21 cellular contexts compared by ENCODE assay signal in genomic region chr7:5350174-5350463, GRCh38.
A peak's percentile ranks its signal among the peaks of the same experiment; 100 is the strongest.
DNase-seq lines count a peak whose midpoint lies in the region; ATAC-seq, FAIRE-seq and TF ChIP-seq lines count a peak whose summit lies in the region.
"Had no signal": no experiment of that assay in that cellular context is flagged by ENCODE, and none has a peak within 500 bp of the region (broad histone marks: within the 10 kb centered on the region; RNA-seq: fewer than 3 reads in every experiment).

No MANE protein-coding gene starts in this region.

- FAIRE-seq in urothelium cell line (lab: Jason Lieb, UNC) = peak; percentile 58
- FAIRE-seq: GM19239, HTR-8/SVneo, K562 had no signal

- no peak for TF ChIP-seq CTCF in RWPE1 (conservative IDR thresholded peaks at IDR 0.05; ENCODE audit: low read depth)
- TF ChIP-seq CTCF in esophagus squamous epithelium (IDR thresholded peaks at IDR 0.05) = no peak
- TF ChIP-seq CTCF in Caco-2 (IDR thresholded peaks at IDR 0.05; ENCODE audit: insufficient read depth in 1 of 2, low read depth in 1 of 2, low read length in 1 of 2, severe bottlenecking in 1 of 2, unreplicated experiment in 1 of 2) = no peak

- H3K36me3 Mint-ChIP-seq in activated naive CD4-positive, alpha-beta T cell treated with anti-CD3 and anti-CD28 coated beads, Interleukin-2, amount 50 U/mL, for 72 hours = peaks cover 8 to 13% of the 10 kb centered on the region in 2 donors
- peaks cover 41% of the 10 kb centered on the region for H3K36me3 Mint-ChIP-seq in Caco-2 (ENCODE audit: insufficient read depth, unreplicated experiment)

- POLR2A ChIA-PET in RWPE1 (lab: Yijun Ruan, JAX; ENCODE audit: low non-redundant PET) = interaction anchor here (0.6 kb wide), 1 partner anchor 61 kb away, joined by 13 read pairs; no protein-coding TSS in a partner anchor
- POLR2A ChIA-PET in Caco-2 (lab: Charles Lee) = no interaction called here

- H3K4me1 ChIP-seq in esophagus squamous epithelium (peaks cover 8 to 33% (median 10%) of the 10 kb centered on the region in 3 donors), muscle layer of colon (ENCODE audit: insufficient read depth, low read length) (peaks cover 50% of the 10 kb centered on the region), Caco-2 (0 out of 2 replicates have a peak, but pooled peaks cover 4% of the 10 kb centered on the region)

- intact Hi-C loops in esophagus squamous epithelium (cut with DNase I) (no loop called here), Caco-2 (cut with micrococcal nuclease; ENCODE audit: unreplicated experiment) (no loop called here)

- DNase-seq in RWPE1 (ENCODE audit: low spot score) = no peak
- DNase-seq in esophagus squamous epithelium (lab: John Stamatoyannopoulos, UW) = no peak
- DNase-seq in urothelium cell line (ENCODE audit: low spot score) = no peak
- no peak for DNase-seq in activated naive CD4-positive, alpha-beta T cell treated with anti-CD3 and anti-CD28 coated beads, Interleukin-2, amount 50 U/mL, for 72 hours (ENCODE audit: low spot score in 2 of 2)
- DNase-seq in Caco-2 = no peak
- DNase-seq: ACHN; AML-193; HCEC 1CT; MV-4-11; NCI-H1417; NCI-H1930; NCI-H2171; NCI-H446; NCI-H69; NK-92 treated with Interleukin-12 subunit alpha and Interleukin-12 subunit beta, amount 100 ng/mL, for 24 hours had no signal

- no TSS peak for BruUV-seq in Caco-2 (replicated peaks; lab: Mats Ljungman, UMichigan)

- no peak overlapping the region for H3K27ac Mint-ChIP-seq in activated naive CD4-positive, alpha-beta T cell treated with anti-CD3 and anti-CD28 coated beads, Interleukin-2, amount 50 U/mL, for 72 hours
- H3K27ac Mint-ChIP-seq in Caco-2 (ENCODE audit: unreplicated experiment) = no peak overlapping the region

- peaks cover 13% of the 10 kb centered on the region for H3K4me1 Mint-ChIP-seq in Caco-2 (ENCODE audit: low read depth, unreplicated experiment)

- H3K27ac ChIP-seq in RWPE1 (0 out of 2 replicates have a peak overlapping the region, but pooled peaks have one; percentile 6), esophagus squamous epithelium (peak overlapping the region in 3 of 4 donors; percentile 26 to 49 (median 30)), muscle layer of colon (ENCODE audit: low read depth, low read length) (peak overlapping the region; percentile 63)
- H3K27ac ChIP-seq: HL-60 had no signal

- CTCF ChIA-PET in RWPE1 (lab: Yijun Ruan, JAX) (interaction anchor here (0.6 kb wide), 1 partner anchor 236 kb away, joined by 3 read pairs; no protein-coding TSS in a partner anchor), Caco-2 (lab: Charles Lee) (interaction anchor here (0.5 kb wide), 1 partner anchor 14 kb away, joined by 3 read pairs; no protein-coding TSS in a partner anchor)

- H3K36me3 ChIP-seq in esophagus squamous epithelium = peaks cover 9 to 94% (median 21%) of the 10 kb centered on the region in 3 donors
- peaks cover 24% of the 10 kb centered on the region for H3K36me3 ChIP-seq in muscle layer of colon (ENCODE audit: insufficient read depth, low read length)
- peaks cover 4% of the 10 kb centered on the region for H3K36me3 ChIP-seq in Caco-2 (ENCODE audit: control insufficient read depth, insufficient read depth, low read length)

- no peaks in the 10 kb centered on the region for H3K9me3 Mint-ChIP-seq in activated naive CD4-positive, alpha-beta T cell treated with anti-CD3 and anti-CD28 coated beads, Interleukin-2, amount 50 U/mL, for 72 hours
- no peaks in the 10 kb centered on the region for H3K9me3 Mint-ChIP-seq in Caco-2 (ENCODE audit: unreplicated experiment)

- no peak for TF ChIP-seq POLR2A in esophagus squamous epithelium (IDR thresholded peaks at IDR 0.05)

- H3K4me3 ChIP-seq in esophagus squamous epithelium (no peak overlapping the region), muscle layer of colon (ENCODE audit: low read depth in 1 of 2, low read length in 2 of 2) (no peak overlapping the region), Caco-2 (ENCODE audit: low read depth, low read length) (no peak overlapping the region)
- H3K4me3 ChIP-seq: K562 had no signal

- H3K4me3 Mint-ChIP-seq in Caco-2 (ENCODE audit: unreplicated experiment) = no peak overlapping the region

- H3K9me3 ChIP-seq in esophagus squamous epithelium (no peaks in the 10 kb centered on the region), muscle layer of colon (ENCODE audit: low read length) (no peaks in the 10 kb centered on the region), Caco-2 (no peaks in the 10 kb centered on the region)

- no peaks in the 10 kb centered on the region for H3K27me3 Mint-ChIP-seq in Caco-2 (ENCODE audit: insufficient read depth, unreplicated experiment)

- H3K27me3 ChIP-seq in esophagus squamous epithelium (no peaks in the 10 kb centered on the region), muscle layer of colon (ENCODE audit: control insufficient read depth in 1 of 2, insufficient read depth in 2 of 2, low read length in 2 of 2) (no peaks in the 10 kb centered on the region), Caco-2 (replicated peaks; ENCODE audit: control insufficient read depth, insufficient read depth, low read length) (no peaks in the 10 kb centered on the region)

- H3K9ac ChIP-seq in muscle layer of colon (ENCODE audit: low read length) = no peak overlapping the region

- ATAC-seq in activated naive CD4-positive, alpha-beta T cell treated with anti-CD3 and anti-CD28 coated beads, Interleukin-2, amount 50 U/mL, for 72 hours = no peak
- ATAC-seq in GM21447 (IDR thresholded peaks at IDR 0.05; ENCODE audit: unreplicated experiment) = no peak
- ATAC-seq: K562 had no signal

- 89 to 100% methylated on average over 1 to 5 of the region's 15 CpGs for WGBS in esophagus squamous epithelium, 2 donors

Comparison
In these comparisons a context has a peak if more than half of its experiments do, and no peak if none do; other contexts are left out.
1. H3K27ac ChIP-seq: peak in every context shown above with its lines; median percentile 63 in muscle layer of colon; 30 in esophagus squamous epithelium; 6 in RWPE1.